In the genomic region with DNA sequence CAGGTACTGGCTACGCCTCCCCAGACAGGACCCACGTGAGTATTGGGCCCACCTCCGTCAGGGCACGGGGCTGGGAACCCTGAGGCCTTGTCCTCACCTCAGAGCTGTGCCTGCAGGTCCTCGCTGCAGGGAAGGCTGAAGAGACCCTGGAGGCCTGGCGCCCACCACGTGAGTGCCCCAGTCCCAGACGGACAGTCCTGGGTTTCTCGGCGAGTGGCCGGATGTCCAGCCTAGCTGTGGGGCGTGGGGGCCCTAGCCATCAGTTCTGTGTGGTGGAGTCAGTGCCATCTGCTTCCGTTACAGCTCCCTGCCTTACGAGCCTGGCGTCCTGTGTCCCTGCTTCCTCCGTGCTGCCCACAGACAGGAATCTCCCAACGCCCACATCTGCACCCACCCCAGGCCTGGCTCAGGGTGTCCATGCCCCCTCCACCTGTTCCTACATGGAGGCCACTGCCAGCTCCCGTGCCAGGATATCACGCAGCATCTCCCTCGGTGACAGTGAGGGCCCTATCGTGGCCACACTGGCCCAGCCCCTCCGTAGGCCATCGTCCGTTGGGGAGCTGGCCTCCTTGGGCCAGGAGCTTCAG, we compare ENCODE assay signal across 28 cellular contexts. TPM values are rescaled to one million over a fixed set of nuclear protein-coding genes. Genes with fewer than 3 reads are reported as not detected.
"Had no signal": no experiment of that assay in that cellular context is flagged by ENCODE, and none has a peak within 500 bp of the region (broad histone marks: within the 10 kb centered on the region; RNA-seq: fewer than 3 reads in every experiment).

No MANE protein-coding gene starts in this region.

- H3K27me3 Mint-ChIP-seq: activated naive CD8-positive, alpha-beta T cell treated with anti-CD3 and anti-CD28 coated beads, Interleukin-2, amount 10 ng/mL, durations not matched to agents 7 days and 5 days; naive B cell; T-cell had no signal

- H3K4me1 Mint-ChIP-seq: activated naive CD8-positive, alpha-beta T cell treated with anti-CD3 and anti-CD28 coated beads, Interleukin-2, amount 10 ng/mL, durations not matched to agents 7 days and 5 days; T-cell had no signal

- H3K4me3 ChIP-seq: breast epithelium, heart right ventricle, lung, sigmoid colon had no signal

- H3K9me3 ChIP-seq: breast epithelium, heart right ventricle, sigmoid colon had no signal

- H3K27me3 ChIP-seq: breast epithelium, heart right ventricle, sigmoid colon had no signal

- H3K4me1 ChIP-seq: breast epithelium, sigmoid colon had no signal

- H3K27ac ChIP-seq: breast epithelium, sigmoid colon had no signal

- H3K36me3 ChIP-seq: breast epithelium had no signal

- ATAC-seq: activated T-cell treated with anti-CD3 and anti-CD28 coated beads, Interleukin-2, amount 50 U/mL, for 72 hours; heart right ventricle; left colon had no signal

- H3K4me3 Mint-ChIP-seq: activated naive CD4-positive, alpha-beta T cell treated with anti-CD3 and anti-CD28 coated beads for 36 hours; activated naive CD8-positive, alpha-beta T cell treated with anti-CD3 and anti-CD28 coated beads, Interleukin-2, amount 10 ng/mL, durations not matched to agents 7 days and 5 days; activated T-cell treated with anti-CD3 and anti-CD28 coated beads, Interleukin-2, amount 50 U/mL, for 72 hours; naive B cell; T-cell had no signal

- DNase-seq: activated CD8-positive, alpha-beta memory T cell treated with anti-CD3 and anti-CD28 coated beads, Interleukin-2, amount 50 U/mL, for 48 hours; activated effector memory CD4-positive, alpha-beta T cell treated with Interleukin-2 at 50 U/mL for 16 hours; activated naive CD4-positive, alpha-beta T cell treated with anti-CD3 and anti-CD28 coated beads for 36 hours; activated naive CD8-positive, alpha-beta T cell treated with anti-CD3 and anti-CD28 coated beads, Interleukin-2, amount 10 ng/mL, durations not matched to agents 7 days and 5 days; activated T-cell treated with anti-CD3 and anti-CD28 coated beads, Interleukin-2, amount 50 U/mL, for 72 hours; amniotic stem cell; cerebellar nuclear complex; cortex of kidney; erythroblast; foreskin fibroblast; heart right ventricle; islet precursor cell; left colon; naive B cell; occipital lobe; posterior cingulate gyrus; sigmoid colon; stimulated activated CD4-positive, alpha-beta T cell treated with anti-CD3 and anti-CD28 coated beads, Interleukin-2, amount 100 ng/mL, for 48 hours; stimulated activated naive CD4-positive, alpha-beta T cell treated with Interleukin-2 at 50 U/mL for 16 hours; T-cell had no signal

- FAIRE-seq: TTC549 had no signal

- H3K36me3 Mint-ChIP-seq: naive B cell had no signal

- H3K27ac Mint-ChIP-seq: activated naive CD4-positive, alpha-beta T cell treated with anti-CD3 and anti-CD28 coated beads for 36 hours; activated naive CD8-positive, alpha-beta T cell treated with anti-CD3 and anti-CD28 coated beads, Interleukin-2, amount 10 ng/mL, durations not matched to agents 7 days and 5 days; activated T-cell treated with anti-CD3 and anti-CD28 coated beads, Interleukin-2, amount 50 U/mL, for 72 hours; T-cell had no signal

RNA-seq across cellular contexts. Expression of a gene that starts 7.8 kb away (rescaled TPM):
- total RNA-seq: activated naive CD4-positive, alpha-beta T cell treated with anti-CD3 and anti-CD28 coated beads for 36 hours; activated naive CD8-positive, alpha-beta T cell treated with anti-CD3 and anti-CD28 coated beads, Interleukin-2, amount 10 ng/mL, durations not matched to agents 7 days and 5 days; breast epithelium; fibroblast of lung; heart right ventricle; left colon; lung; mesenteric fat pad; mucosa of gallbladder; occipital lobe; sigmoid colon; T-cell; ureter had no signal
- polyA plus RNA-seq: fibroblast of lung, heart right ventricle, lung, neural cell, sigmoid colon had no signal
